8 cellular contexts compared by ENCODE assay signal in genomic region chr17:81254955-81255717, GRCh38. TPM values are rescaled to one million over a fixed set of nuclear protein-coding genes. Genes with fewer than 3 reads are reported as not detected.
DNase-seq lines count a peak whose midpoint lies in the region; ATAC-seq and TF ChIP-seq lines count a peak whose summit lies in the region.

No MANE protein-coding gene starts in this region.

- H3K36me3 Mint-ChIP-seq in activated T-cell treated with anti-CD3 and anti-CD28 coated beads, Interleukin-2, amount 50 U/mL, for 72 hours (ENCODE audit: insufficient read depth in 2 of 2): peaks cover 5 to 6% of the 10 kb centered on the region in 2 donors

- H3K27me3 Mint-ChIP-seq in activated T-cell treated with anti-CD3 and anti-CD28 coated beads, Interleukin-2, amount 50 U/mL, for 72 hours (ENCODE audit: low read depth): no peaks in the 10 kb centered on the region

- ATAC-seq in upper lobe of right lung: peak; percentile 92
- ATAC-seq in HG02610 (IDR thresholded peaks at IDR 0.05; ENCODE audit: unreplicated experiment): no peak
- no peak for ATAC-seq in activated T-cell treated with anti-CD3 and anti-CD28 coated beads, Interleukin-2, amount 50 U/mL, for 72 hours (replicated peaks in 1 of 2)
- ATAC-seq in GM18498 (IDR thresholded peaks at IDR 0.05; ENCODE audit: unreplicated experiment): no peak

- H3K4me1 ChIP-seq in upper lobe of right lung: peaks cover 14% of the 10 kb centered on the region

- H3K4me3 Mint-ChIP-seq in activated T-cell treated with anti-CD3 and anti-CD28 coated beads, Interleukin-2, amount 50 U/mL, for 72 hours: no peak overlapping the region

- peaks cover 52% of the 10 kb centered on the region for H3K36me3 ChIP-seq in upper lobe of right lung

- TF ChIP-seq CTCF in lower leg skin (IDR thresholded peaks at IDR 0.05) (no peak), upper lobe of right lung (IDR thresholded peaks at IDR 0.05) (peak; percentile 65)

- no peak for TF ChIP-seq POLR2A in lower leg skin (IDR thresholded peaks at IDR 0.05)

- H3K27me3 ChIP-seq in upper lobe of right lung: no peaks in the 10 kb centered on the region

- no peaks in the 10 kb centered on the region for H3K9me3 Mint-ChIP-seq in activated T-cell treated with anti-CD3 and anti-CD28 coated beads, Interleukin-2, amount 50 U/mL, for 72 hours

- intact Hi-C loops in lower leg skin (cut with DNase I; ENCODE audit: low total_unique reads): loop anchor here (10.0 kb wide), 1 partner anchor 350 kb away; no protein-coding TSS in a partner anchor
- intact Hi-C loops in upper lobe of right lung (cut with DNase I): loop anchor here (10.0 kb wide), 2 partner anchors 230 to 330 kb away; no protein-coding TSS in a partner anchor

- 11 to 18% methylated on average over 29 to 30 of the region's 35 CpGs for WGBS in lower leg skin, 2 donors

- peak overlapping the region; percentile 55 for H3K27ac ChIP-seq in upper lobe of right lung

- H3K4me1 Mint-ChIP-seq in activated T-cell treated with anti-CD3 and anti-CD28 coated beads, Interleukin-2, amount 50 U/mL, for 72 hours (ENCODE audit: low read depth): peaks cover 8% of the 10 kb centered on the region

- H3K9me3 ChIP-seq in upper lobe of right lung: no peaks in the 10 kb centered on the region

- H3K4me3 ChIP-seq in lower leg skin (ENCODE audit: low read depth, poor library complexity, severe bottlenecking): no peak overlapping the region
- no peak overlapping the region for H3K4me3 ChIP-seq in upper lobe of right lung

- DNase-seq in HCEC 1CT: peak; percentile 79
- peak; percentile 76 for DNase-seq in NOMO-1 treated with dmso at 0.1 percent for 144 hours (lab: John Stamatoyannopoulos, UW; ENCODE audit: unreplicated experiment)
- peak; percentile 81 for DNase-seq in dermis blood vessel endothelial cell
- peak; percentile 68 to 94 for DNase-seq in lower leg skin (ENCODE audit: low spot score in 2 of 2)
- DNase-seq in upper lobe of right lung: peak; percentile 97
- DNase-seq in activated T-cell treated with anti-CD3 and anti-CD28 coated beads, Interleukin-2, amount 50 U/mL, for 72 hours: no peak

- H3K27ac Mint-ChIP-seq in activated T-cell treated with anti-CD3 and anti-CD28 coated beads, Interleukin-2, amount 50 U/mL, for 72 hours: no peak overlapping the region

RNA-seq across cellular contexts. Expression of gene NDUFAF8, which starts 16.0 kb away (rescaled TPM):
- total RNA-seq in dermis blood vessel endothelial cell (18.4 and 26.9 TPM in 2 replicates), lower leg skin (10 to 100 TPM; 10.0 to 30.4 (median 15.9) TPM), upper lobe of right lung (32.6 TPM)
- total RNA-seq in activated T-cell treated with anti-CD3 and anti-CD28 coated beads, Interleukin-2, amount 50 U/mL, for 72 hours: 10 to 100 TPM; 37.4 to 48.8 TPM

RNA-seq across cellular contexts. Expression of gene TEPSIN, which starts 16.3 kb away (rescaled TPM):
- total RNA-seq in dermis blood vessel endothelial cell (12.1 and 24.5 TPM in 2 replicates), lower leg skin (100 to 1,000 TPM in 1 of 4 donors, 10 to 100 TPM in 3; 40.7 to 104 (median 62.6) TPM), upper lobe of right lung (40.2 TPM)
- 10 to 100 TPM; 39.1 to 55.0 TPM for total RNA-seq in activated T-cell treated with anti-CD3 and anti-CD28 coated beads, Interleukin-2, amount 50 U/mL, for 72 hours

RNA-seq across cellular contexts. Expression of gene CEP131, which starts 32.4 kb away (rescaled TPM):
- total RNA-seq in dermis blood vessel endothelial cell: 11.3 and 12.3 TPM in 2 replicates
- 10 to 100 TPM in 1 of 4 donors, 1 to 10 TPM in 3; 4.3 to 12.9 (median 8.4) TPM for total RNA-seq in lower leg skin
- total RNA-seq in upper lobe of right lung: 7.5 TPM
- total RNA-seq in activated T-cell treated with anti-CD3 and anti-CD28 coated beads, Interleukin-2, amount 50 U/mL, for 72 hours: 10 to 100 TPM in 1 of 2 donors, 1 to 10 TPM in 1; 8.1 to 11.4 TPM

RNA-seq across cellular contexts. Expression of gene SLC38A10, which starts 40.0 kb away (rescaled TPM):
- 101 and 106 TPM in 2 replicates for total RNA-seq in dermis blood vessel endothelial cell
- total RNA-seq in lower leg skin: 100 to 1,000 TPM in 1 of 4 donors, 10 to 100 TPM in 3; 47.5 to 100 (median 73.3) TPM
- total RNA-seq in upper lobe of right lung: 87.3 TPM
- total RNA-seq in activated T-cell treated with anti-CD3 and anti-CD28 coated beads, Interleukin-2, amount 50 U/mL, for 72 hours: 10 to 100 TPM; 49.8 to 63.6 TPM

Comparison
In these comparisons a context has a peak if more than half of its experiments do, and no peak if none do; other contexts are left out.
1. DNase-seq: peak in HCEC 1CT (single experiment), NOMO-1 treated with dmso at 0.1 percent for 144 hours (single experiment), dermis blood vessel endothelial cell (single experiment), lower leg skin (2 of 2) and upper lobe of right lung (single experiment); none in activated T-cell treated with anti-CD3 and anti-CD28 coated beads, Interleukin-2, amount 50 U/mL, for 72 hours (0 of 2).